Comparison of ENCODE assay signal across 13 cellular contexts in the genomic region with DNA sequence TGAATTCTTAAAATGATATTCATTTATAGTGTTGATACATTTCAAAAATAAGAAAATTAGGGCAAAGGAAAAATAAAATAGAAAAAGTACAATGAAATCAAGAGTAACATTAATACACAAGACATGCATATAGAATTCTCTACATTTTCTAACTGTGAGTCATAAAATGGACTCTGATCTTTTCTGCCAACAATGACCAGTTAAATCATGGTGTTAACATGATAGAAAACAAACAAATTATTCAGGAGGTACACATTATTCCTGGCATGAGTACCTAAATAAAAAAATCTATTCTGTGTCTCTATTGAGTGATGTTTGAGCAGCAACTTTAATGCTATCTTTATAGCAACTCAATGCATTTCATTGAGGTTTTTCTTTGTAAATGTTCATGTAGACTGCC. TPM values are rescaled to one million over a fixed set of nuclear protein-coding genes. Genes with fewer than 3 reads are reported as not detected.
A peak's percentile ranks its signal among the peaks of the same experiment; 100 is the strongest.
DNase-seq lines count a peak whose midpoint lies in the region; ATAC-seq, FAIRE-seq and TF ChIP-seq lines count a peak whose summit lies in the region.
"Not testable (repeated sequence)": the region's sequence is repeated elsewhere in the genome, so short reads cannot be mapped to it uniquely, and the experiment has no call there.
"Had no signal": no experiment of that assay in that cellular context is flagged by ENCODE, and none has a peak within 500 bp of the region (broad histone marks: within the 10 kb centered on the region; RNA-seq: fewer than 3 reads in every experiment).

No MANE protein-coding gene starts in this region.

- DNase-seq in H54 (ENCODE audit: insufficient read length, low spot score); glutamatergic neuron: not testable (repeated sequence)
- DNase-seq in NCI-H1930 (lab: John Stamatoyannopoulos, UW) (peak; percentile 54 to 73), Panc1 (ENCODE audit: low read depth, low spot score) (peak; percentile 63), astrocyte of the hippocampus (ENCODE audit: low read depth, low spot score) (peak; percentile 37), epithelial cell of esophagus (ENCODE audit: low read depth) (peak; percentile 40), renal cortical epithelial cell (ENCODE audit: low read depth) (peak; percentile 61)

- H3K9me3 Mint-ChIP-seq in glutamatergic neuron (ENCODE audit: unreplicated experiment), result not testable (repeated sequence)

- peaks cover 25% of the 10 kb centered on the region for H3K79me2 ChIP-seq in ACC112 (ENCODE audit: control insufficient read depth, insufficient read depth, low read length, unreplicated experiment)

- not testable (repeated sequence) for H3K36me3 Mint-ChIP-seq in glutamatergic neuron (ENCODE audit: unreplicated experiment)

- H3K9me3 ChIP-seq in Panc1 (ENCODE audit: control insufficient read depth, insufficient read depth, low read depth, low read length), result not testable (repeated sequence)

- not testable (repeated sequence) for H3K27me3 ChIP-seq in ACC112 (ENCODE audit: insufficient read depth, low read length); Panc1 (ENCODE audit: control insufficient read depth, insufficient read depth, low read length)

- not testable (repeated sequence) for H2AFZ ChIP-seq in ACC112 (ENCODE audit: low read length, unreplicated experiment)

- TF ChIP-seq CTCF in Panc1 (IDR thresholded peaks at IDR 0.05); epithelial cell of esophagus (IDR thresholded peaks at IDR 0.05; ENCODE audit: insufficient read depth, low read depth, low read length, missing control alignments); glutamatergic neuron (IDR thresholded peaks at IDR 0.05; ENCODE audit: partially characterized antibody, unreplicated experiment): not testable (repeated sequence)

- not testable (repeated sequence) for H3K36me3 ChIP-seq in ACC112 (ENCODE audit: insufficient read depth, low read length); Panc1 (ENCODE audit: control insufficient read depth, insufficient read depth, low read length)

- not testable (repeated sequence) for H3K27me3 Mint-ChIP-seq in glutamatergic neuron (ENCODE audit: unreplicated experiment)

- in situ Hi-C loops in Panc1 (cut with HindIII; ENCODE audit: low pct_unique_long_range_greater_than_20kb, low sequenced_read_pairs), result not testable (repeated sequence)

- H3K27ac ChIP-seq in ACC112 (ENCODE audit: low read depth, low read length), result peak overlapping the region; percentile 44; the same call in 1 of the 2 replicates
- H3K27ac ChIP-seq in Panc1 (ENCODE audit: low read length), result not testable (repeated sequence)

- CTCF ChIA-PET in Panc1 (lab: Charles Lee), result not testable (repeated sequence)

- POLR2A ChIA-PET in Panc1 (lab: Charles Lee), result not testable (repeated sequence)

- not testable (repeated sequence) for H3K4me3 ChIP-seq in ACC112 (ENCODE audit: low read depth, low read length); Panc1 (ENCODE audit: low read depth in 2 of 2, low read length in 2 of 2); epithelial cell of esophagus (ENCODE audit: low read length)

- peaks cover 34% of the 10 kb centered on the region for H3K4me1 Mint-ChIP-seq in glutamatergic neuron (ENCODE audit: low read depth, unreplicated experiment)

- peak; percentile 82 for ATAC-seq in Panc1

- intact Hi-C loops in Panc1 (cut with micrococcal nuclease; ENCODE audit: unreplicated experiment), result not testable (repeated sequence)

- not testable (repeated sequence) for H3K4me3 Mint-ChIP-seq in glutamatergic neuron (ENCODE audit: unreplicated experiment)

- H3K27ac Mint-ChIP-seq in glutamatergic neuron (ENCODE audit: unreplicated experiment), result peak overlapping the region; percentile 52

- peaks cover 18% of the 10 kb centered on the region for H3K4me1 ChIP-seq in ACC112 (ENCODE audit: control insufficient read depth, insufficient read depth, low read length, unreplicated experiment)
- H3K4me1 ChIP-seq in Panc1 (ENCODE audit: control insufficient read depth, insufficient read depth, low read length), result peaks cover 15% of the 10 kb centered on the region

- BruUV-seq in Panc1 (replicated peaks; lab: Mats Ljungman, UMichigan), result not testable (repeated sequence)

- peak; percentile 65 for FAIRE-seq in H54 (lab: Jason Lieb, UNC)

- TF ChIP-seq POLR2A in H54 (IDR thresholded peaks at IDR 0.05; ENCODE audit: low read depth, low read length), result not testable (repeated sequence)

RNA-seq across cellular contexts. Expression of gene SPDYE16, which starts 25.6 kb away (rescaled TPM):
- total RNA-seq in Panc1 (2021; ENCODE audit: unreplicated experiment) (not detected), glutamatergic neuron (ENCODE audit: unreplicated experiment) (0.20 TPM), renal cortical epithelial cell (0.25 TPM in 1 of 2 replicates, not detected in the other)
- 0.62 TPM for polyA plus RNA-seq in Panc1 (2012; ENCODE audit: insufficient read length)
- total RNA-seq: glomerular endothelial cell, mesenteric fat pad, Right ventricle myocardium inferior had no signal
- polyA plus RNA-seq: naive thymus-derived CD8-positive, alpha-beta T cell had no signal

RNA-seq across cellular contexts. Expression of gene POMZP3, which starts 58.3 kb away (rescaled TPM):
- total RNA-seq in Panc1 (2021; ENCODE audit: unreplicated experiment), result 21.8 TPM
- 26.1 TPM for polyA plus RNA-seq in Panc1 (2012; ENCODE audit: insufficient read length)
- 29.5 TPM for total RNA-seq in glutamatergic neuron (ENCODE audit: unreplicated experiment)
- total RNA-seq in renal cortical epithelial cell, result 0.85 and 2.8 TPM in 2 replicates

RNA-seq across cellular contexts. Expression of gene UPK3B, which starts 58.4 kb away (rescaled TPM):
- total RNA-seq in Panc1 (2021; ENCODE audit: unreplicated experiment) (9.8 TPM), glutamatergic neuron (ENCODE audit: unreplicated experiment) (6.5 TPM), renal cortical epithelial cell (0.15 TPM in 1 of 2 replicates, not detected in the other)
- polyA plus RNA-seq in Panc1 (2012; ENCODE audit: insufficient read length), result 23.7 TPM
- total RNA-seq: activated naive CD8-positive, alpha-beta T cell treated with anti-CD3 and anti-CD28 coated beads for 36 hours had no signal
- polyA plus RNA-seq: naive thymus-derived CD8-positive, alpha-beta T cell had no signal
